1 cellular context compared by ENCODE assay signal in the genomic region with DNA sequence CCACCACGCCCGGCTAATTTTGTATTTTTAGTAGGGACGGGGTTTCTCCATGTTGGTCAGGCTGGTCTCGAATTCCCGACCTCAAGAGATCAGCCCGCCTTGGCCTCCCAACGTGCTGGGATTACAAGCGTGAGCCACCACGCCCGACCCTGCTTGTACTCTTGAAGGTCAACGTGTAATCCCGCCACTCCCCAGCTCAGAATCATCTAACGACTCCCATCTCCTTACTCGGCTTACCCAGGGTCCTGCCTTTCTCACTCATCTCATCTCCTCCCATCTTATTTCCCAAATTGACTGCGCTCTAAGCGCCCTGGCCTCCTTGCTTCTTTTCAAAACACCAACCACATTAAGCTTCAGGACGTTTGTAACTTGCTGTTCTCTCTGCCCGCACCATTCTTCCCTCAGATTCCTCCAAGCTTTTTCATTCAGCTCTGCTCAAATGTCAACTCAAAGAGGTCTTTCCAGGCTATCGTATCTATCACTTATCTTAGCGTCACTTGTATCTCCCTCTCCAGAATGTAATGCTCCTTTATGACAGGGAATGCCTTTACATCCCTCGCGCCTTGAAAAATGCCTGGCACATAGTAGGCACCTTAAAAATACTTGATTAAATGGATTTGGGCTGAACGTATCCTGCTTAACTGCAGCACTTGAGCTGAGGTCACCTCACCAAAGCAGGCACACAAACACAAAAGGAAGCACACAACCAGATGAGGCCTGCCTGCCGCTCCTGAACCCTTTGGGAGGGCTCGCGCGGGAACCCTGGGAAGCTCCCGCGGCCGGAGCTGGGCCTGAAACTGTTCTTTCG.
TF ChIP-seq lines count a peak whose summit lies in the region.

No MANE protein-coding gene starts in this region.

TF ChIP-seq in HepG2, 621 proteins besides CTCF, POLR2A, EP300 and RAD21 (continued from another document and continues in another):
- TF ChIP-seq, protein P1, sequence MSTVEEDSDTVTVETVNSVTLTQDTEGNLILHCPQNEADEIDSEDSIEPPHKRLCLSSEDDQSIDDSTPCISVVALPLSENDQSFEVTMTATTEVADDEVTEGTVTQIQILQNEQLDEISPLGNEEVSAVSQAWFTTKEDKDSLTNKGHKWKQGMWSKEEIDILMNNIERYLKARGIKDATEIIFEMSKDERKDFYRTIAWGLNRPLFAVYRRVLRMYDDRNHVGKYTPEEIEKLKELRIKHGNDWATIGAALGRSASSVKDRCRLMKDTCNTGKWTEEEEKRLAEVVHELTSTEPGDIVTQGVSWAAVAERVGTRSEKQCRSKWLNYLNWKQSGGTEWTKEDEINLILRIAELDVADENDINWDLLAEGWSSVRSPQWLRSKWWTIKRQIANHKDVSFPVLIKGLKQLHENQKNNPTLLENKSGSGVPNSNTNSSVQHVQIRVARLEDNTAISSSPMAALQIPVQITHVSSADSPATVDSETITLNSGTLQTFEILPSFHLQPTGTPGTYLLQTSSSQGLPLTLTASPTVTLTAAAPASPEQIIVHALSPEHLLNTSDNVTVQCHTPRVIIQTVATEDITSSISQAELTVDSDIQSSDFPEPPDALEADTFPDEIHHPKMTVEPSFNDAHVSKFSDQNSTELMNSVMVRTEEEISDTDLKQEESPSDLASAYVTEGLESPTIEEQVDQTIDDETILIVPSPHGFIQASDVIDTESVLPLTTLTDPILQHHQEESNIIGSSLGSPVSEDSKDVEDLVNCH (CRISPR knock-in tag; IDR thresholded peaks at IDR 0.05), result no peak
- TF ChIP-seq DNMT1 (CRISPR knock-in tag; IDR thresholded peaks at IDR 0.05) (no peak), NR3C1 (CRISPR knock-in tag; IDR thresholded peaks at IDR 0.05) (no peak), ATM (IDR thresholded peaks at IDR 0.05; ENCODE audit: borderline replicate concordance) (no peak), CREM (IDR thresholded peaks at IDR 0.05) (no peak), CREM (CRISPR knock-in tag; IDR thresholded peaks at IDR 0.05) (no peak), GPN1 (CRISPR knock-in tag; IDR thresholded peaks at IDR 0.05; ENCODE audit: borderline replicate concordance) (no peak), KDM4B (CRISPR knock-in tag; IDR thresholded peaks at IDR 0.05) (no peak), KDM2A (CRISPR knock-in tag; IDR thresholded peaks at IDR 0.05; ENCODE audit: borderline replicate concordance, low read depth) (no peak), RELA (CRISPR knock-in tag; IDR thresholded peaks at IDR 0.05) (no peak), KAT2B (IDR thresholded peaks at IDR 0.05; ENCODE audit: borderline replicate concordance, low read depth, low read length) (no peak), HOXA5 (CRISPR knock-in tag; IDR thresholded peaks at IDR 0.05) (no peak), KLF12 (CRISPR knock-in tag; IDR thresholded peaks at IDR 0.05; ENCODE audit: borderline replicate concordance) (no peak), MEIS1 (CRISPR knock-in tag; IDR thresholded peaks at IDR 0.05; ENCODE audit: borderline replicate concordance) (no peak; the same call in 1 of the 2 replicates), NCOA2 (CRISPR knock-in tag; IDR thresholded peaks at IDR 0.05) (no peak), ZFX (CRISPR knock-in tag; IDR thresholded peaks at IDR 0.05; ENCODE audit: low read depth) (no peak), IRX3 (CRISPR knock-in tag; IDR thresholded peaks at IDR 0.05; ENCODE audit: borderline replicate concordance, low read depth) (no peak), FOXA3 (CRISPR knock-in tag; IDR thresholded peaks at IDR 0.05) (no peak), MTF2 (CRISPR knock-in tag; IDR thresholded peaks at IDR 0.05; ENCODE audit: borderline replicate concordance) (no peak)
- TF ChIP-seq, protein P2, sequence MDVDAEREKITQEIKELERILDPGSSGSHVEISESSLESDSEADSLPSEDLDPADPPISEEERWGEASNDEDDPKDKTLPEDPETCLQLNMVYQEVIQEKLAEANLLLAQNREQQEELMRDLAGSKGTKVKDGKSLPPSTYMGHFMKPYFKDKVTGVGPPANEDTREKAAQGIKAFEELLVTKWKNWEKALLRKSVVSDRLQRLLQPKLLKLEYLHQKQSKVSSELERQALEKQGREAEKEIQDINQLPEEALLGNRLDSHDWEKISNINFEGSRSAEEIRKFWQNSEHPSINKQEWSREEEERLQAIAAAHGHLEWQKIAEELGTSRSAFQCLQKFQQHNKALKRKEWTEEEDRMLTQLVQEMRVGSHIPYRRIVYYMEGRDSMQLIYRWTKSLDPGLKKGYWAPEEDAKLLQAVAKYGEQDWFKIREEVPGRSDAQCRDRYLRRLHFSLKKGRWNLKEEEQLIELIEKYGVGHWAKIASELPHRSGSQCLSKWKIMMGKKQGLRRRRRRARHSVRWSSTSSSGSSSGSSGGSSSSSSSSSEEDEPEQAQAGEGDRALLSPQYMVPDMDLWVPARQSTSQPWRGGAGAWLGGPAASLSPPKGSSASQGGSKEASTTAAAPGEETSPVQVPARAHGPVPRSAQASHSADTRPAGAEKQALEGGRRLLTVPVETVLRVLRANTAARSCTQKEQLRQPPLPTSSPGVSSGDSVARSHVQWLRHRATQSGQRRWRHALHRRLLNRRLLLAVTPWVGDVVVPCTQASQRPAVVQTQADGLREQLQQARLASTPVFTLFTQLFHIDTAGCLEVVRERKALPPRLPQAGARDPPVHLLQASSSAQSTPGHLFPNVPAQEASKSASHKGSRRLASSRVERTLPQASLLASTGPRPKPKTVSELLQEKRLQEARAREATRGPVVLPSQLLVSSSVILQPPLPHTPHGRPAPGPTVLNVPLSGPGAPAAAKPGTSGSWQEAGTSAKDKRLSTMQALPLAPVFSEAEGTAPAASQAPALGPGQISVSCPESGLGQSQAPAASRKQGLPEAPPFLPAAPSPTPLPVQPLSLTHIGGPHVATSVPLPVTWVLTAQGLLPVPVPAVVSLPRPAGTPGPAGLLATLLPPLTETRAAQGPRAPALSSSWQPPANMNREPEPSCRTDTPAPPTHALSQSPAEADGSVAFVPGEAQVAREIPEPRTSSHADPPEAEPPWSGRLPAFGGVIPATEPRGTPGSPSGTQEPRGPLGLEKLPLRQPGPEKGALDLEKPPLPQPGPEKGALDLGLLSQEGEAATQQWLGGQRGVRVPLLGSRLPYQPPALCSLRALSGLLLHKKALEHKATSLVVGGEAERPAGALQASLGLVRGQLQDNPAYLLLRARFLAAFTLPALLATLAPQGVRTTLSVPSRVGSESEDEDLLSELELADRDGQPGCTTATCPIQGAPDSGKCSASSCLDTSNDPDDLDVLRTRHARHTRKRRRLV (CRISPR knock-in tag; IDR thresholded peaks at IDR 0.05), result no peak
- TF ChIP-seq, protein P3, sequence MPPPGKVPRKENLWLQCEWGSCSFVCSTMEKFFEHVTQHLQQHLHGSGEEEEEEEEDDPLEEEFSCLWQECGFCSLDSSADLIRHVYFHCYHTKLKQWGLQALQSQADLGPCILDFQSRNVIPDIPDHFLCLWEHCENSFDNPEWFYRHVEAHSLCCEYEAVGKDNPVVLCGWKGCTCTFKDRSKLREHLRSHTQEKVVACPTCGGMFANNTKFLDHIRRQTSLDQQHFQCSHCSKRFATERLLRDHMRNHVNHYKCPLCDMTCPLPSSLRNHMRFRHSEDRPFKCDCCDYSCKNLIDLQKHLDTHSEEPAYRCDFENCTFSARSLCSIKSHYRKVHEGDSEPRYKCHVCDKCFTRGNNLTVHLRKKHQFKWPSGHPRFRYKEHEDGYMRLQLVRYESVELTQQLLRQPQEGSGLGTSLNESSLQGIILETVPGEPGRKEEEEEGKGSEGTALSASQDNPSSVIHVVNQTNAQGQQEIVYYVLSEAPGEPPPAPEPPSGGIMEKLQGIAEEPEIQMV (CRISPR knock-in tag; IDR thresholded peaks at IDR 0.05; ENCODE audit: low read depth), result no peak
- TF ChIP-seq, protein P4, sequence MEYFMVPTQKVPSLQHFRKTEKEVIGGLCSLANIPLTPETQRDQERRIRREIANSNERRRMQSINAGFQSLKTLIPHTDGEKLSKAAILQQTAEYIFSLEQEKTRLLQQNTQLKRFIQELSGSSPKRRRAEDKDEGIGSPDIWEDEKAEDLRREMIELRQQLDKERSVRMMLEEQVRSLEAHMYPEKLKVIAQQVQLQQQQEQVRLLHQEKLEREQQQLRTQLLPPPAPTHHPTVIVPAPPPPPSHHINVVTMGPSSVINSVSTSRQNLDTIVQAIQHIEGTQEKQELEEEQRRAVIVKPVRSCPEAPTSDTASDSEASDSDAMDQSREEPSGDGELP (IDR thresholded peaks at IDR 0.05; ENCODE audit: borderline replicate concordance, low read depth), result no peak
- TF ChIP-seq, protein P5, sequence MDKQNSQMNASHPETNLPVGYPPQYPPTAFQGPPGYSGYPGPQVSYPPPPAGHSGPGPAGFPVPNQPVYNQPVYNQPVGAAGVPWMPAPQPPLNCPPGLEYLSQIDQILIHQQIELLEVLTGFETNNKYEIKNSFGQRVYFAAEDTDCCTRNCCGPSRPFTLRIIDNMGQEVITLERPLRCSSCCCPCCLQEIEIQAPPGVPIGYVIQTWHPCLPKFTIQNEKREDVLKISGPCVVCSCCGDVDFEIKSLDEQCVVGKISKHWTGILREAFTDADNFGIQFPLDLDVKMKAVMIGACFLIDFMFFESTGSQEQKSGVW (CRISPR knock-in tag; IDR thresholded peaks at IDR 0.05; ENCODE audit: borderline replicate concordance), result 0 out of 2 replicates have a peak, but pooled peaks have one; percentile 50
- TF ChIP-seq, protein P6, sequence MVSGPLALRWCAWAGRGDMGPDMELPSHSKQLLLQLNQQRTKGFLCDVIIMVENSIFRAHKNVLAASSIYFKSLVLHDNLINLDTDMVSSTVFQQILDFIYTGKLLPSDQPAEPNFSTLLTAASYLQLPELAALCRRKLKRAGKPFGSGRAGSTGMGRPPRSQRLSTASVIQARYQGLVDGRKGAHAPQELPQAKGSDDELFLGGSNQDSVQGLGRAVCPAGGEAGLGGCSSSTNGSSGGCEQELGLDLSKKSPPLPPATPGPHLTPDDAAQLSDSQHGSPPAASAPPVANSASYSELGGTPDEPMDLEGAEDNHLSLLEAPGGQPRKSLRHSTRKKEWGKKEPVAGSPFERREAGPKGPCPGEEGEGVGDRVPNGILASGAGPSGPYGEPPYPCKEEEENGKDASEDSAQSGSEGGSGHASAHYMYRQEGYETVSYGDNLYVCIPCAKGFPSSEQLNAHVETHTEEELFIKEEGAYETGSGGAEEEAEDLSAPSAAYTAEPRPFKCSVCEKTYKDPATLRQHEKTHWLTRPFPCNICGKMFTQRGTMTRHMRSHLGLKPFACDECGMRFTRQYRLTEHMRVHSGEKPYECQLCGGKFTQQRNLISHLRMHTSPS (CRISPR knock-in tag; IDR thresholded peaks at IDR 0.05; ENCODE audit: low read depth), result no peak
- TF ChIP-seq, protein P7, sequence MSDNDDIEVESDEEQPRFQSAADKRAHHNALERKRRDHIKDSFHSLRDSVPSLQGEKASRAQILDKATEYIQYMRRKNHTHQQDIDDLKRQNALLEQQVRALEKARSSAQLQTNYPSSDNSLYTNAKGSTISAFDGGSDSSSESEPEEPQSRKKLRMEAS (IDR thresholded peaks at IDR 0.05), result no peak
- TF ChIP-seq, protein P8, sequence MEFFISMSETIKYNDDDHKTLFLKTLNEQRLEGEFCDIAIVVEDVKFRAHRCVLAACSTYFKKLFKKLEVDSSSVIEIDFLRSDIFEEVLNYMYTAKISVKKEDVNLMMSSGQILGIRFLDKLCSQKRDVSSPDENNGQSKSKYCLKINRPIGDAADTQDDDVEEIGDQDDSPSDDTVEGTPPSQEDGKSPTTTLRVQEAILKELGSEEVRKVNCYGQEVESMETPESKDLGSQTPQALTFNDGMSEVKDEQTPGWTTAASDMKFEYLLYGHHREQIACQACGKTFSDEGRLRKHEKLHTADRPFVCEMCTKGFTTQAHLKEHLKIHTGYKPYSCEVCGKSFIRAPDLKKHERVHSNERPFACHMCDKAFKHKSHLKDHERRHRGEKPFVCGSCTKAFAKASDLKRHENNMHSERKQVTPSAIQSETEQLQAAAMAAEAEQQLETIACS (CRISPR knock-in tag; IDR thresholded peaks at IDR 0.05), result no peak
- TF ChIP-seq, protein P9, sequence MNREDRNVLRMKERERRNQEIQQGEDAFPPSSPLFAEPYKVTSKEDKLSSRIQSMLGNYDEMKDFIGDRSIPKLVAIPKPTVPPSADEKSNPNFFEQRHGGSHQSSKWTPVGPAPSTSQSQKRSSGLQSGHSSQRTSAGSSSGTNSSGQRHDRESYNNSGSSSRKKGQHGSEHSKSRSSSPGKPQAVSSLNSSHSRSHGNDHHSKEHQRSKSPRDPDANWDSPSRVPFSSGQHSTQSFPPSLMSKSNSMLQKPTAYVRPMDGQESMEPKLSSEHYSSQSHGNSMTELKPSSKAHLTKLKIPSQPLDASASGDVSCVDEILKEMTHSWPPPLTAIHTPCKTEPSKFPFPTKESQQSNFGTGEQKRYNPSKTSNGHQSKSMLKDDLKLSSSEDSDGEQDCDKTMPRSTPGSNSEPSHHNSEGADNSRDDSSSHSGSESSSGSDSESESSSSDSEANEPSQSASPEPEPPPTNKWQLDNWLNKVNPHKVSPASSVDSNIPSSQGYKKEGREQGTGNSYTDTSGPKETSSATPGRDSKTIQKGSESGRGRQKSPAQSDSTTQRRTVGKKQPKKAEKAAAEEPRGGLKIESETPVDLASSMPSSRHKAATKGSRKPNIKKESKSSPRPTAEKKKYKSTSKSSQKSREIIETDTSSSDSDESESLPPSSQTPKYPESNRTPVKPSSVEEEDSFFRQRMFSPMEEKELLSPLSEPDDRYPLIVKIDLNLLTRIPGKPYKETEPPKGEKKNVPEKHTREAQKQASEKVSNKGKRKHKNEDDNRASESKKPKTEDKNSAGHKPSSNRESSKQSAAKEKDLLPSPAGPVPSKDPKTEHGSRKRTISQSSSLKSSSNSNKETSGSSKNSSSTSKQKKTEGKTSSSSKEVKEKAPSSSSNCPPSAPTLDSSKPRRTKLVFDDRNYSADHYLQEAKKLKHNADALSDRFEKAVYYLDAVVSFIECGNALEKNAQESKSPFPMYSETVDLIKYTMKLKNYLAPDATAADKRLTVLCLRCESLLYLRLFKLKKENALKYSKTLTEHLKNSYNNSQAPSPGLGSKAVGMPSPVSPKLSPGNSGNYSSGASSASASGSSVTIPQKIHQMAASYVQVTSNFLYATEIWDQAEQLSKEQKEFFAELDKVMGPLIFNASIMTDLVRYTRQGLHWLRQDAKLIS (CRISPR knock-in tag; IDR thresholded peaks at IDR 0.05), result no peak
- TF ChIP-seq, protein P10, sequence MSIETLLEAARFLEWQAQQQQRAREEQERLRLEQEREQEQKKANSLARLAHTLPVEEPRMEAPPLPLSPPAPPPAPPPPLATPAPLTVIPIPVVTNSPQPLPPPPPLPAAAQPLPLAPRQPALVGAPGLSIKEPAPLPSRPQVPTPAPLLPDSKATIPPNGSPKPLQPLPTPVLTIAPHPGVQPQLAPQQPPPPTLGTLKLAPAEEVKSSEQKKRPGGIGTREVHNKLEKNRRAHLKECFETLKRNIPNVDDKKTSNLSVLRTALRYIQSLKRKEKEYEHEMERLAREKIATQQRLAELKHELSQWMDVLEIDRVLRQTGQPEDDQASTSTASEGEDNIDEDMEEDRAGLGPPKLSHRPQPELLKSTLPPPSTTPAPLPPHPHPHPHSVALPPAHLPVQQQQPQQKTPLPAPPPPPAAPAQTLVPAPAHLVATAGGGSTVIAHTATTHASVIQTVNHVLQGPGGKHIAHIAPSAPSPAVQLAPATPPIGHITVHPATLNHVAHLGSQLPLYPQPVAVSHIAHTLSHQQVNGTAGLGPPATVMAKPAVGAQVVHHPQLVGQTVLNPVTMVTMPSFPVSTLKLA (IDR thresholded peaks at IDR 0.05), result no peak
- TF ChIP-seq, protein P11, sequence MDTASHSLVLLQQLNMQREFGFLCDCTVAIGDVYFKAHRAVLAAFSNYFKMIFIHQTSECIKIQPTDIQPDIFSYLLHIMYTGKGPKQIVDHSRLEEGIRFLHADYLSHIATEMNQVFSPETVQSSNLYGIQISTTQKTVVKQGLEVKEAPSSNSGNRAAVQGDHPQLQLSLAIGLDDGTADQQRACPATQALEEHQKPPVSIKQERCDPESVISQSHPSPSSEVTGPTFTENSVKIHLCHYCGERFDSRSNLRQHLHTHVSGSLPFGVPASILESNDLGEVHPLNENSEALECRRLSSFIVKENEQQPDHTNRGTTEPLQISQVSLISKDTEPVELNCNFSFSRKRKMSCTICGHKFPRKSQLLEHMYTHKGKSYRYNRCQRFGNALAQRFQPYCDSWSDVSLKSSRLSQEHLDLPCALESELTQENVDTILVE (CRISPR knock-in tag; IDR thresholded peaks at IDR 0.05), result no peak
